In the genomic region with DNA sequence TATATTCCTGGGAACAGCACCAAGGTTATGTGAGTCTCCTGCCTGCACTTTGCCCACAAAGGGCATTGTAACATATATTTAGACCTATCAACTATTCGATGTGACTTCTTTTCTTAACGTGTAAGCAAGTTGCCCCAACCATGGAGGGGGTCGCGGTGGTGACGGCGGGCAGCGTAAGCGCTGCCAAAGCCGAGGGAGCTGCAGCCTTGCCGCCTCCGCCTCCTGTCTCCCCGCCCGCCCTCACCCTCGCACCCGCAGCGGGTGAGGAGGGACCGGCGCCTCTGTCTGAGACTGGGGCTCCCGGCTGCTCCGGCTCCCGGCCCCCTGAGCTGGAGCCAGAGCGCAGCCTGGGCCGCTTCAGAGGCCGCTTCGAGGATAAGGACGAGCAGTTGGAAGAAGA, we compare ENCODE assay signal across 39 cellular contexts. TPM values are rescaled to one million over a fixed set of nuclear protein-coding genes. Genes with fewer than 3 reads are reported as not detected.
"Had no signal": no experiment of that assay in that cellular context is flagged by ENCODE, and none has a peak within 500 bp of the region (broad histone marks: within the 10 kb centered on the region; RNA-seq: fewer than 3 reads in every experiment).

No MANE protein-coding gene starts in this region.

- DNase-seq: Karpas-422, Kasumi-1, MG63, MM.1S, MV-4-11, NCI-H1048, NCI-H1092, NCI-H1092 treated with DMSO at 0.1 percent for 48 hours, NCI-H1105, NCI-H1105 treated with DMSO at 0.1 percent for 48 hours, NCI-H1417, NCI-H1417 treated with DMSO at 0.1 percent for 48 hours, NCI-H1436, NCI-H1436 treated with DMSO at 0.1 percent for 48 hours, NCI-H146, NCI-H1694, NCI-H1694 treated with DMSO at 0.1 percent for 48 hours, NCI-H187, NCI-H187 treated with DMSO at 0.1 percent for 48 hours, NCI-H1930, NCI-H2029, NCI-H2029 treated with DMSO at 0.1 percent for 48 hours, NCI-H2081, NCI-H2081 treated with DMSO at 0.1 percent for 48 hours, NCI-H2107, NCI-H2171, NCI-H2171 treated with DMSO at 0.1 percent for 48 hours, NCI-H2227 treated with DMSO at 0.1 percent for 48 hours, NCI-H226, NCI-H345, NCI-H446, NCI-H446 treated with DMSO at 0.1 percent for 48 hours, NCI-H510A, NCI-H510A treated with DMSO at 0.1 percent for 48 hours, NCI-H524 had no signal

- H3K36me3 ChIP-seq: MG63 had no signal

- H3K4me3 ChIP-seq: MG63 had no signal

- H3K9me3 ChIP-seq: MG63 had no signal

- H3K27me3 ChIP-seq: MG63 had no signal

RNA-seq across cellular contexts. Expression of a gene that starts 59.0 kb away (rescaled TPM):
- total RNA-seq: LHCN-M2, M059J, MCF 10A, NCI-H460 had no signal
